In the genomic region with DNA sequence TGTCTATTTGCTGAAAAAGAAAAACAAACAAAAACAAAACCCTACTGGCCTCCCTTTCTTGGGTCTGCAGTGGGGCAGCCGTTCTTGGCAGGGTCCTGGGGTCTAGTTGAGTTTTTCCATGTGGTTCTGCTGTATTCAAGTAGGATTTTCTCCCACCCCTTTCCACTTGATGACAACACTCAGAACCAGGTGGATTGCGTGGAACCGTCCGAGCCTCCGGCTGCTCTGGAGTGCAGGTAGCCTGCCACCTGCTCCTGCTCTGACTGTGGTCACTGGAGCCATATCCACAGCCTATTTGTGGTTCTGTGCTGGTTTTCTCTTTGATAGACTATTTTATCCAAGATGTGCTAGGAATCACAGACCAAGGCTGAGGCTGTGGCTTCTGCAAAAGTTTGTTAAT, we compare ENCODE assay signal across 21 cellular contexts.
"Had no signal": no experiment of that assay in that cellular context is flagged by ENCODE, and none has a peak within 500 bp of the region (broad histone marks: within the 10 kb centered on the region; RNA-seq: fewer than 3 reads in every experiment).

No MANE protein-coding gene starts in this region.

- DNase-seq: activated CD4-positive, alpha-beta memory T cell treated with anti-CD3 and anti-CD28 coated beads for 36 hours; activated CD4-positive, alpha-beta T cell treated with anti-CD3 and anti-CD28 coated beads for 48 hours; activated gamma-delta T cell treated with Interleukin-2 at 50 U/mL for 16 hours; activated T-cell treated with anti-CD3 and anti-CD28 coated beads for 4 hours; effector CD4-positive, alpha-beta T cell; erythroblast; foreskin fibroblast; heart right ventricle; islet precursor cell; stimulated activated CD4-positive, alpha-beta T cell treated with anti-CD3 and anti-CD28 coated beads, Interleukin-2, amount 100 ng/mL, for 24 hours; stimulated activated naive CD8-positive, alpha-beta T cell treated with anti-CD3 and anti-CD28 coated beads, Interleukin-15, amount 100 ng/mL, for 72 hours; transverse colon had no signal

- H3K36me3 Mint-ChIP-seq: activated naive CD4-positive, alpha-beta T cell treated with anti-CD3 and anti-CD28 coated beads, Interleukin-2, amount 50 U/mL, for 24 hours; mesothelial cell of epicardium; naive thymus-derived CD8-positive, alpha-beta T cell; stimulated activated effector memory CD8-positive, alpha-beta T cell treated with anti-CD3 and anti-CD28 coated beads, Interleukin-12 subunit alpha, Interleukin-12 subunit beta, amount 100 ng/mL, for 72 hours had no signal

- H3K4me1 Mint-ChIP-seq: mesothelial cell of epicardium; neural progenitor cell; stimulated activated effector memory CD8-positive, alpha-beta T cell treated with anti-CD3 and anti-CD28 coated beads, Interleukin-12 subunit alpha, Interleukin-12 subunit beta, amount 100 ng/mL, for 72 hours had no signal

- H3K4me3 ChIP-seq: heart right ventricle, lung, neural progenitor cell, prostate gland, right atrium auricular region, transverse colon, vagina had no signal

- H3K36me3 ChIP-seq: heart right ventricle, neural progenitor cell, prostate gland, right atrium auricular region, transverse colon, vagina had no signal

- ATAC-seq: naive thymus-derived CD8-positive, alpha-beta T cell; stimulated activated effector memory CD8-positive, alpha-beta T cell treated with anti-CD3 and anti-CD28 coated beads, Interleukin-12 subunit alpha, Interleukin-12 subunit beta, amount 100 ng/mL, for 72 hours; stimulated activated naive CD8-positive, alpha-beta T cell treated with anti-CD3 and anti-CD28 coated beads, Interleukin-15, amount 100 ng/mL, for 72 hours had no signal

- H3K27me3 Mint-ChIP-seq: activated naive CD4-positive, alpha-beta T cell treated with anti-CD3 and anti-CD28 coated beads, Interleukin-2, amount 50 U/mL, for 24 hours had no signal

- H3K4me1 ChIP-seq: neural progenitor cell, prostate gland, right atrium auricular region, transverse colon, vagina had no signal

- H3K4me3 Mint-ChIP-seq: activated CD4-positive, alpha-beta memory T cell treated with anti-CD3 and anti-CD28 coated beads for 36 hours; activated naive CD4-positive, alpha-beta T cell treated with anti-CD3 and anti-CD28 coated beads, Interleukin-2, amount 50 U/mL, for 24 hours; mesothelial cell of epicardium; neural progenitor cell; stimulated activated effector memory CD8-positive, alpha-beta T cell treated with anti-CD3 and anti-CD28 coated beads, Interleukin-12 subunit alpha, Interleukin-12 subunit beta, amount 100 ng/mL, for 72 hours had no signal

- H3K9ac ChIP-seq: neural progenitor cell had no signal

- H3K27ac Mint-ChIP-seq: activated CD4-positive, alpha-beta memory T cell treated with anti-CD3 and anti-CD28 coated beads for 36 hours; activated naive CD4-positive, alpha-beta T cell treated with anti-CD3 and anti-CD28 coated beads, Interleukin-2, amount 50 U/mL, for 24 hours; mesothelial cell of epicardium; naive thymus-derived CD8-positive, alpha-beta T cell; neural progenitor cell; stimulated activated effector memory CD8-positive, alpha-beta T cell treated with anti-CD3 and anti-CD28 coated beads, Interleukin-12 subunit alpha, Interleukin-12 subunit beta, amount 100 ng/mL, for 72 hours had no signal

- H3K9me3 Mint-ChIP-seq: activated naive CD4-positive, alpha-beta T cell treated with anti-CD3 and anti-CD28 coated beads, Interleukin-2, amount 50 U/mL, for 24 hours; stimulated activated effector memory CD8-positive, alpha-beta T cell treated with anti-CD3 and anti-CD28 coated beads, Interleukin-12 subunit alpha, Interleukin-12 subunit beta, amount 100 ng/mL, for 72 hours; stimulated activated naive CD8-positive, alpha-beta T cell treated with anti-CD3 and anti-CD28 coated beads, Interleukin-15, amount 100 ng/mL, for 72 hours had no signal

- H3K9me3 ChIP-seq: prostate gland, transverse colon, vagina had no signal

- H3K4me2 ChIP-seq: neural progenitor cell had no signal

- H3K27me3 ChIP-seq: heart right ventricle, neural progenitor cell, right atrium auricular region, transverse colon, vagina had no signal

- H3K27ac ChIP-seq: neural progenitor cell, prostate gland, transverse colon, vagina had no signal
